In the genomic region with DNA sequence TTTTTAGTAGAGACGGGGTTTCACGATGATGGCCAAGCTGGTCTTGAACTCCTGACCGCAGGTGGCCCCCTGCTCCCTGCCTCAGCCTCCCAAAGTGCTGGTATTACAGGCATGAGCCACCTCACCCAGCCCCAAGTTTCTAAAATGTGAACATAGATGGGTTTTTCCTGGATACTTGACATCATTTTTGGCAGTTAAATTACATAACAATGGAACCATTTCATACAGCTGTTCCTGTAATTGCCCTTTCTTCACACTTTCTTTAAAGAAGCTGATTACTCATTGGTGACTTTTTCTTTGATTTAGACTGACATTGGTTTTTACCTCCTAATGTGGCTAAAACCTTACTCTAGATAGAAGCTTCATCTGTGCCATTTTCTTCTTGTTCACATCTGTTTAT, we compare ENCODE assay signal across 1 cellular context.
TF ChIP-seq lines count a peak whose summit lies in the region.

No MANE protein-coding gene starts in this region.

TF ChIP-seq in HepG2, 621 proteins besides CTCF, POLR2A, EP300 and RAD21:
- no peak for TF ChIP-seq BHLHE40 (IDR thresholded peaks at IDR 0.05; ENCODE audit: low read length)
- TF ChIP-seq RBFOX2 (IDR thresholded peaks at IDR 0.05; ENCODE audit: low read depth, low read length), result 0 out of 2 replicates have a peak, but pooled peaks have one; percentile 16
